ENCODE assay signal across 32 cellular contexts in genomic region chr9:68969538-68969937, GRCh38. TPM values are rescaled to one million over a fixed set of nuclear protein-coding genes. Genes with fewer than 3 reads are reported as not detected.
A peak's percentile ranks its signal among the peaks of the same experiment; 100 is the strongest.
DNase-seq lines count a peak whose midpoint lies in the region; ATAC-seq, FAIRE-seq and TF ChIP-seq lines count a peak whose summit lies in the region.
"Had no signal": no experiment of that assay in that cellular context is flagged by ENCODE, and none has a peak within 500 bp of the region (broad histone marks: within the 10 kb centered on the region; RNA-seq: fewer than 3 reads in every experiment).

No MANE protein-coding gene starts in this region.

- POLR2A ChIA-PET in K562 (lab: Yijun Ruan, JAX) = interaction anchor here (0.6 kb wide), 1 partner anchor 71 kb away, joined by 3 read pairs; no protein-coding TSS in a partner anchor

- peaks cover 21% of the 10 kb centered on the region for H3K4me1 Mint-ChIP-seq in stimulated activated naive CD8-positive, alpha-beta T cell treated with anti-CD3 and anti-CD28 coated beads, Interleukin-15, amount 100 ng/mL, for 72 hours

- intact Hi-C loops in K562 (cut with micrococcal nuclease) = no loop called here

- ATAC-seq in K562 (peak; percentile 82), GM18517 (IDR thresholded peaks at IDR 0.05; ENCODE audit: unreplicated experiment) (no peak), HG03342 (IDR thresholded peaks at IDR 0.05; ENCODE audit: unreplicated experiment) (no peak)
- ATAC-seq in stimulated activated naive CD8-positive, alpha-beta T cell treated with anti-CD3 and anti-CD28 coated beads, Interleukin-15, amount 100 ng/mL, for 72 hours = no peak
- ATAC-seq: activated CD4-positive, CD25-positive, alpha-beta regulatory T cell treated with anti-CD3 and anti-CD28 coated beads, Interleukin-2, amount 50 U/mL, for 24 hours; activated naive CD8-positive, alpha-beta T cell treated with anti-CD3 and anti-CD28 coated beads, Interleukin-2, amount 50 U/mL, for 24 hours; activated T-cell treated with anti-CD3 and anti-CD28 coated beads, Interleukin-2, amount 50 U/mL, for 72 hours; PC-3; right cardiac atrium had no signal

- FAIRE-seq in K562 (lab: Jason Lieb, UNC) = peak; percentile 59
- no peak for FAIRE-seq in small intestine (lab: Jason Lieb, UNC)
- FAIRE-seq: astrocyte had no signal

- H3K4me1 ChIP-seq in K562 (replicated peaks in 1 of 2; ENCODE audit: control insufficient read depth in 2 of 2, insufficient read depth in 2 of 2, low read length in 2 of 2) (peaks cover 4 to 21% of the 10 kb centered on the region in 2 experiments), small intestine (ENCODE audit: control insufficient read depth in 2 of 2, insufficient read depth in 1 of 2, low read depth in 1 of 2, low read length in 1 of 2) (peaks cover 0 to 6% of the 10 kb centered on the region in 2 donors)
- H3K4me1 ChIP-seq: BLaER1 treated with 17β-estradiol and CSF1 and Interleukin-3, amounts not matched to agents 10 nM and 100 nM; thyroid gland had no signal

- H3K79me2 ChIP-seq in K562 (ENCODE audit: control insufficient read depth, insufficient read depth, low read length) = no peaks in the 10 kb centered on the region; the same call in 2 of the 3 replicates

- WGBS in K562 (ENCODE audit: insufficient coverage, low coverage, missing lambda C conversion rate) = 0% methylated on average over 4 of the region's 4 CpGs
- 22 to 38% (median 37%) methylated on average over 4 of the region's 4 CpGs for WGBS in small intestine, 3 donors

- H3K27ac Mint-ChIP-seq in stimulated activated naive CD8-positive, alpha-beta T cell treated with anti-CD3 and anti-CD28 coated beads, Interleukin-15, amount 100 ng/mL, for 72 hours = no peak overlapping the region
- H3K27ac Mint-ChIP-seq: activated naive CD8-positive, alpha-beta T cell treated with anti-CD3 and anti-CD28 coated beads, Interleukin-2, amount 50 U/mL, for 24 hours; activated T-cell treated with anti-CD3 and anti-CD28 coated beads, Interleukin-2, amount 50 U/mL, for 72 hours; endodermal cell; memory B cell had no signal

- peak overlapping the region in 1 of 2 experiments; percentile 19; a peak in 1 of 4 replicates for H3K9ac ChIP-seq in K562 (ENCODE audit: insufficient read depth in 1 of 2, low read depth in 2 of 2, low read length in 2 of 2)
- H3K9ac ChIP-seq: BLaER1 treated with 17β-estradiol and CSF1 and Interleukin-3, amounts not matched to agents 10 nM and 100 nM; GM23248 had no signal

- no peak overlapping the region for H3K4me3 Mint-ChIP-seq in stimulated activated naive CD8-positive, alpha-beta T cell treated with anti-CD3 and anti-CD28 coated beads, Interleukin-15, amount 100 ng/mL, for 72 hours
- H3K4me3 Mint-ChIP-seq: activated naive CD8-positive, alpha-beta T cell treated with anti-CD3 and anti-CD28 coated beads, Interleukin-2, amount 50 U/mL, for 24 hours; activated T-cell treated with anti-CD3 and anti-CD28 coated beads, Interleukin-2, amount 50 U/mL, for 72 hours; endodermal cell; memory B cell had no signal

- H3K27ac ChIP-seq in K562 (ENCODE audit: extremely low read depth, low read depth, low read length) (peak overlapping the region; percentile 69), small intestine (ENCODE audit: low read depth in 1 of 2, low read length in 1 of 2) (peak overlapping the region; percentile 27 to 69)
- H3K27ac ChIP-seq: BLaER1 treated with 17β-estradiol and CSF1 and Interleukin-3, amounts not matched to agents 10 nM and 100 nM; GM23248; SK-N-MC; spleen; thyroid gland had no signal

- 0 out of 2 replicates have a peak overlapping the region, but pooled peaks have one; percentile 38 for H2AFZ ChIP-seq in K562 (ENCODE audit: low read depth, low read length)
- H2AFZ ChIP-seq: GM23248 had no signal

- no peak for TF ChIP-seq CTCF in K562 (IDR thresholded peaks at IDR 0.05 in 2 of 3, conservative IDR thresholded peaks at IDR 0.05 in 1 of 3; ENCODE audit: insufficient read depth in 2 of 3, low read depth in 1 of 3, low read length in 3 of 3)

- peak; percentile 31 for DNase-seq in DMS53 treated with DMSO at 0.1 percent for 48 hours (lab: John Stamatoyannopoulos, UW; ENCODE audit: unreplicated experiment)
- peak; percentile 16 for DNase-seq in NCI-H2227 (lab: John Stamatoyannopoulos, UW; ENCODE audit: unreplicated experiment)
- DNase-seq in K562 (ENCODE audit: extremely low read depth in 1 of 4, low spot score in 3 of 4) = peak in 3 of 4 experiments; percentile 19 to 67 (median 62)
- peak; percentile 19 for DNase-seq in small intestine
- no peak for DNase-seq in stimulated activated naive CD8-positive, alpha-beta T cell treated with anti-CD3 and anti-CD28 coated beads, Interleukin-15, amount 100 ng/mL, for 72 hours
- DNase-seq: activated CD4-positive, alpha-beta T cell treated with anti-CD3 and anti-CD28 coated beads, Interleukin-2, amount 50 U/mL, for 48 hours; activated naive CD4-positive, alpha-beta T cell; activated naive CD8-positive, alpha-beta T cell treated with anti-CD3 and anti-CD28 coated beads, Interleukin-2, amount 50 U/mL, for 24 hours; activated T-cell treated with anti-CD3 and anti-CD28 coated beads, Interleukin-2, amount 50 U/mL, for 72 hours; dermis blood vessel endothelial cell; endodermal cell; GM23248; NCI-H187; NCI-H510A; NK-92 treated with Interleukin-12 subunit alpha and Interleukin-12 subunit beta, amount 100 ng/mL, for 24 hours; PC-3; right cardiac atrium; spleen; thyroid gland had no signal

- no peaks in the 10 kb centered on the region for H3K9me3 Mint-ChIP-seq in stimulated activated naive CD8-positive, alpha-beta T cell treated with anti-CD3 and anti-CD28 coated beads, Interleukin-15, amount 100 ng/mL, for 72 hours
- H3K9me3 Mint-ChIP-seq: activated naive CD8-positive, alpha-beta T cell treated with anti-CD3 and anti-CD28 coated beads, Interleukin-2, amount 50 U/mL, for 24 hours; activated T-cell treated with anti-CD3 and anti-CD28 coated beads, Interleukin-2, amount 50 U/mL, for 72 hours; memory B cell had no signal

- TF ChIP-seq EP300 in K562 (IDR thresholded peaks at IDR 0.05; ENCODE audit: low read length) = peak; percentile 50; the same call in 1 of the 2 replicates

- no peaks in the 10 kb centered on the region for H3K9me1 ChIP-seq in K562 (ENCODE audit: control insufficient read depth, insufficient read depth, low read length)

- TF ChIP-seq POLR2A in K562 (conservative IDR thresholded peaks at IDR 0.05) = no peak

- in situ Hi-C loops in K562 (cut with MboI) = no loop called here

- BruUV-seq in K562 (replicated peaks; lab: Mats Ljungman, UMichigan) = no TSS peak

- H3K9me3 ChIP-seq in K562 (replicated peaks; ENCODE audit: control insufficient read depth, insufficient read depth, low read depth, low read length) (no peaks in the 10 kb centered on the region; the same call in 1 of the 2 replicates), small intestine (ENCODE audit: control insufficient read depth, low read depth) (no peaks in the 10 kb centered on the region)
- H3K9me3 ChIP-seq: spleen, thyroid gland had no signal

- H4K20me1 ChIP-seq in K562 (replicated peaks; ENCODE audit: control insufficient read depth, insufficient read depth, low read length) = no peaks in the 10 kb centered on the region
- H4K20me1 ChIP-seq: BLaER1 treated with 17β-estradiol and CSF1 and Interleukin-3, amounts not matched to agents 10 nM and 100 nM had no signal

- CTCF ChIA-PET in K562 (lab: Yijun Ruan, JAX; ENCODE audit: low intra/inter-chr PET ratio) = no interaction called here

- no peaks in the 10 kb centered on the region for H3K36me3 ChIP-seq in K562 (ENCODE audit: control insufficient read depth, insufficient read depth, low read length)
- no peaks in the 10 kb centered on the region for H3K36me3 ChIP-seq in small intestine (ENCODE audit: control insufficient read depth in 2 of 2, insufficient read depth in 2 of 2, low read length in 2 of 2)
- H3K36me3 ChIP-seq: BLaER1 treated with 17β-estradiol and CSF1 and Interleukin-3, amounts not matched to agents 10 nM and 100 nM; spleen; thyroid gland had no signal

- peaks cover 9% of the 10 kb centered on the region for H3K27me3 Mint-ChIP-seq in stimulated activated naive CD8-positive, alpha-beta T cell treated with anti-CD3 and anti-CD28 coated beads, Interleukin-15, amount 100 ng/mL, for 72 hours
- H3K27me3 Mint-ChIP-seq: activated naive CD8-positive, alpha-beta T cell treated with anti-CD3 and anti-CD28 coated beads, Interleukin-2, amount 50 U/mL, for 24 hours; memory B cell had no signal

- no peaks in the 10 kb centered on the region for H3K27me3 ChIP-seq in K562 (ENCODE audit: control insufficient read depth in 2 of 2, insufficient read depth in 2 of 2, low read length in 2 of 2)
- H3K27me3 ChIP-seq in small intestine (ENCODE audit: control insufficient read depth in 2 of 2, insufficient read depth in 2 of 2, low read length in 2 of 2) = no peaks in the 10 kb centered on the region
- H3K27me3 ChIP-seq: BLaER1 treated with 17β-estradiol and CSF1 and Interleukin-3, amounts not matched to agents 10 nM and 100 nM; spleen; thyroid gland had no signal

- 0 out of 2 replicates have a peak overlapping the region, but pooled peaks have one; percentile 42 for H3K4me2 ChIP-seq in K562 (ENCODE audit: insufficient read depth, low read length)
- H3K4me2 ChIP-seq: BLaER1 treated with 17β-estradiol and CSF1 and Interleukin-3, amounts not matched to agents 10 nM and 100 nM had no signal

- H3K4me3 ChIP-seq in K562 (no peak overlapping the region), small intestine (ENCODE audit: low read depth in 1 of 2, low read length in 2 of 2) (no peak overlapping the region)
- H3K4me3 ChIP-seq: BLaER1 treated with 17β-estradiol and CSF1 and Interleukin-3, amounts not matched to agents 10 nM and 100 nM; GM23248; SK-N-MC; spleen; thyroid gland had no signal

- no peak for TF ChIP-seq RAD21 in K562 (CRISPR knock-in tag; conservative IDR thresholded peaks at IDR 0.05 in 1 of 2, IDR thresholded peaks at IDR 0.05 in 1 of 2)

RNA-seq across cellular contexts. Expression of gene PRKACG, which starts 44.4 kb away (rescaled TPM):
- not detected in 2 replicates for total RNA-seq in K562 (2011; cell fraction: chromatin; rRNA removed; ENCODE audit: low replicate concordance)
- total RNA-seq in K562 (2011; cell fraction: nucleolus; rRNA removed) = not detected in 2 replicates
- total RNA-seq in K562 (2011; cell fraction: nucleoplasm; rRNA removed) = not detected in 2 replicates
- total RNA-seq in K562 (2014; rRNA removed) = not detected in 2 replicates
- not detected in 2 replicates for total RNA-seq in K562 (2014; rRNA removed; fragmentation: Illumina TruSeq; extraction: Trizol)
- total RNA-seq in K562 (2015; rRNA removed; fragmentation: Illumina TruSeq; extraction: Trizol) = not detected in 2 replicates
- total RNA-seq in K562 (2021) = not detected in 2 replicates
- polyA plus RNA-seq in K562 (2011; rRNA removed) = not detected in 2 replicates
- not detected in 2 replicates for polyA plus RNA-seq in K562 (2011; cell fraction: cytosol; rRNA removed)
- polyA plus RNA-seq in K562 (2011; cell fraction: nucleus; rRNA removed) = 0.07 TPM in 1 of 2 replicates, not detected in the other
- not detected in 2 replicates for polyA plus RNA-seq in K562 (2012)
- not detected in 2 replicates for polyA plus RNA-seq in K562 (2014; fragmentation: Illumina TruSeq; extraction: Trizol)
- polyA plus RNA-seq in K562 (2014; fragmentation: Nextera tagmentation; extraction: Ambion mirVana) = not detected
- not detected in 2 replicates for polyA plus RNA-seq in K562 (2014; rRNA removed)
- not detected in 2 replicates for polyA minus RNA-seq in K562 (2011; rRNA and poly(A)+ RNA removed)
- not detected in 2 replicates for polyA minus RNA-seq in K562 (2011; cell fraction: cytosol; rRNA and poly(A)+ RNA removed)
- polyA minus RNA-seq in K562 (2011; cell fraction: nucleus; rRNA and poly(A)+ RNA removed) = not detected in 2 replicates
- not detected for polyA plus RNA-seq in small intestine
- total RNA-seq: activated T-cell treated with anti-CD3 and anti-CD28 coated beads, Interleukin-2, amount 50 U/mL, for 72 hours; astrocyte; cardiac septum; Daoy; dermis blood vessel endothelial cell; endodermal cell; GM23248; PC-3; posterior vena cava; right cardiac atrium; spleen; T-helper 1 cell treated with Interleukin-12 subunit alpha and Interleukin-12 subunit beta and Interleukin-4 antibody, amounts not matched to agents 30 ng/mL and 1 ng/mL, for 36 hours; thyroid gland had no signal
- polyA plus RNA-seq: AG04450, esophagus, GM23248, right cardiac atrium, spleen had no signal

Comparison
In these comparisons a context has a peak if more than half of its experiments do, and no peak if none do; other contexts are left out.
1. DNase-seq: peak in DMS53 treated with DMSO at 0.1 percent for 48 hours (single experiment), NCI-H2227 (single experiment), K562 (3 of 4) and small intestine (single experiment); none in stimulated activated naive CD8-positive, alpha-beta T cell treated with anti-CD3 and anti-CD28 coated beads, Interleukin-15, amount 100 ng/mL, for 72 hours (0 of 2).